In the genomic region with DNA sequence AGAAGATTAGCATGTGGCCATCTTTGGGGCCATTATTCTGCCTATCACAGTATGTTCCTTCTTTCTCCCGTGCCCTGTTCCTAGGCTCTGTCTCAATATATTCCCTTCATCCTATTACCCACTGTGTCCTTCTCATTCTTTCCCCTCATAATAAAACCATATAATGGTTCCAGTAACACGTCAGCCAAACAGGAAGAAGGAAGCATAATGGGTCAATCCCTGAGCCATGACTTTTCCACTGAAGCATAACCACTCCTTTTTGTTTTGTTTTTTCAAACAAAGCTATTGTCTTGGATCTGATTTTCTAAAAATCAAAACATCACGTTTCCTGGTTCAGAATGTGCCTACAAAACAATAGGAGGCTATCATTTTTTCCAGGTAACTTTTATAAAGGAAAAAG, we compare ENCODE assay signal across 1 cellular context.
TF ChIP-seq lines count a peak whose summit lies in the region.

No MANE protein-coding gene starts in this region.

TF ChIP-seq in HepG2, 621 proteins besides CTCF, POLR2A, EP300 and RAD21 (continued from another document):
- TF ChIP-seq, protein P1, sequence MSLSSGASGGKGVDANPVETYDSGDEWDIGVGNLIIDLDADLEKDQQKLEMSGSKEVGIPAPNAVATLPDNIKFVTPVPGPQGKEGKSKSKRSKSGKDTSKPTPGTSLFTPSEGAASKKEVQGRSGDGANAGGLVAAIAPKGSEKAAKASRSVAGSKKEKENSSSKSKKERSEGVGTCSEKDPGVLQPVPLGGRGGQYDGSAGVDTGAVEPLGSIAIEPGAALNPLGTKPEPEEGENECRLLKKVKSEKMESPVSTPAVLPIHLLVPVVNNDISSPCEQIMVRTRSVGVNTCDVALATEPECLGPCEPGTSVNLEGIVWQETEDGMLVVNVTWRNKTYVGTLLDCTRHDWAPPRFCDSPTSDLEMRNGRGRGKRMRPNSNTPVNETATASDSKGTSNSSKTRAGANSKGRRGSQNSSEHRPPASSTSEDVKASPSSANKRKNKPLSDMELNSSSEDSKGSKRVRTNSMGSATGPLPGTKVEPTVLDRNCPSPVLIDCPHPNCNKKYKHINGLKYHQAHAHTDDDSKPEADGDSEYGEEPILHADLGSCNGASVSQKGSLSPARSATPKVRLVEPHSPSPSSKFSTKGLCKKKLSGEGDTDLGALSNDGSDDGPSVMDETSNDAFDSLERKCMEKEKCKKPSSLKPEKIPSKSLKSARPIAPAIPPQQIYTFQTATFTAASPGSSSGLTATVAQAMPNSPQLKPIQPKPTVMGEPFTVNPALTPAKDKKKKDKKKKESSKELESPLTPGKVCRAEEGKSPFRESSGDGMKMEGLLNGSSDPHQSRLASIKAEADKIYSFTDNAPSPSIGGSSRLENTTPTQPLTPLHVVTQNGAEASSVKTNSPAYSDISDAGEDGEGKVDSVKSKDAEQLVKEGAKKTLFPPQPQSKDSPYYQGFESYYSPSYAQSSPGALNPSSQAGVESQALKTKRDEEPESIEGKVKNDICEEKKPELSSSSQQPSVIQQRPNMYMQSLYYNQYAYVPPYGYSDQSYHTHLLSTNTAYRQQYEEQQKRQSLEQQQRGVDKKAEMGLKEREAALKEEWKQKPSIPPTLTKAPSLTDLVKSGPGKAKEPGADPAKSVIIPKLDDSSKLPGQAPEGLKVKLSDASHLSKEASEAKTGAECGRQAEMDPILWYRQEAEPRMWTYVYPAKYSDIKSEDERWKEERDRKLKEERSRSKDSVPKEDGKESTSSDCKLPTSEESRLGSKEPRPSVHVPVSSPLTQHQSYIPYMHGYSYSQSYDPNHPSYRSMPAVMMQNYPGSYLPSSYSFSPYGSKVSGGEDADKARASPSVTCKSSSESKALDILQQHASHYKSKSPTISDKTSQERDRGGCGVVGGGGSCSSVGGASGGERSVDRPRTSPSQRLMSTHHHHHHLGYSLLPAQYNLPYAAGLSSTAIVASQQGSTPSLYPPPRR (CRISPR knock-in tag; IDR thresholded peaks at IDR 0.05; ENCODE audit: borderline replicate concordance) = no peak
- TF ChIP-seq HNRNPK (IDR thresholded peaks at IDR 0.05; ENCODE audit: low read depth, low read length, poor library complexity, severe bottlenecking) = no peak
- no peak for TF ChIP-seq HDAC1 (CRISPR knock-in tag; IDR thresholded peaks at IDR 0.05)
- TF ChIP-seq PPARG (CRISPR knock-in tag; conservative IDR thresholded peaks at IDR 0.05) = no peak
- TF ChIP-seq, protein P2, sequence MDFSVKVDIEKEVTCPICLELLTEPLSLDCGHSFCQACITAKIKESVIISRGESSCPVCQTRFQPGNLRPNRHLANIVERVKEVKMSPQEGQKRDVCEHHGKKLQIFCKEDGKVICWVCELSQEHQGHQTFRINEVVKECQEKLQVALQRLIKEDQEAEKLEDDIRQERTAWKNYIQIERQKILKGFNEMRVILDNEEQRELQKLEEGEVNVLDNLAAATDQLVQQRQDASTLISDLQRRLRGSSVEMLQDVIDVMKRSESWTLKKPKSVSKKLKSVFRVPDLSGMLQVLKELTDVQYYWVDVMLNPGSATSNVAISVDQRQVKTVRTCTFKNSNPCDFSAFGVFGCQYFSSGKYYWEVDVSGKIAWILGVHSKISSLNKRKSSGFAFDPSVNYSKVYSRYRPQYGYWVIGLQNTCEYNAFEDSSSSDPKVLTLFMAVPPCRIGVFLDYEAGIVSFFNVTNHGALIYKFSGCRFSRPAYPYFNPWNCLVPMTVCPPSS (IDR thresholded peaks at IDR 0.05) = no peak
- no peak for TF ChIP-seq SMARCE1 (IDR thresholded peaks at IDR 0.05; ENCODE audit: borderline replicate concordance)
